ENCODE assay signal across 8 cellular contexts in the genomic region with DNA sequence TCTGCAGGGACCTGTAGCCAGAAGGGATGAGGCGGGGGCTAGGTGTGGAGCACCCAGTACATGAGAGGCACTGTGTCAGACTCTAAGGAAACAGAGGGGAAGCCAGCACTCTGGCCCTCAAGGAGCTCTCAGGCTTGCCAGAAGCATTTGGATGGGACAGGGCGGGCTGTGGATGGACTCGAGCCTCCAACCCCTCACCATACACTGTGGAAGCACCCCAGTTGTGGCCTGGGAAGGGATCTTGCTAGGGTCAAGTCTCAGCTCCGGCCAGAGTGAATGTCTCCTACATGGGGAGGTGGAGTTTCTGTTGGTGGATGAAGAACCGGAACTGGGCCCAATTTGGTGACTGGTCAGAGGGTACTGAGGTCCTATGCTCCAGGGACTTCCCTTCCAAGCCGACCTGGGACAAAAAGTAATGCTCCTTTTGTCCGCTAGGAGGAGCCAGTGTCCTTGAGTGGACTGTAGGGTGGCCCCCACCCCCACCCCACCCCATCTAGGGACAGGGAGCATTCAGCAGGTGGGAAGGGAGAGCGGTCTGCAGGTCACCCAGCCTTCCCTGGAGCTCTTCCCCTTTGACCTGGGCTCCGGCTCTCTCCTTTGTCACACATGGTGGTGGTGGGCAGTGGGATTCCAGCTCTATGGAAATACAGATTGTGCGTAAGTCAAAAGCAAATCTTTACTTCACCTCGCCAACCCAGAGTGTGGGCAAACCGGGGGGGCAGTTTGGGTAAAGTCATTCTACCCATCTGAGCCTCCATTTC. TPM values are rescaled to one million over a fixed set of nuclear protein-coding genes. Genes with fewer than 3 reads are reported as not detected.
DNase-seq lines count a peak whose midpoint lies in the region; ATAC-seq and TF ChIP-seq lines count a peak whose summit lies in the region.

No MANE protein-coding gene starts in this region.

- H3K4me3 Mint-ChIP-seq in CD4-positive, alpha-beta memory T cell: no peak overlapping the region

- ATAC-seq in HG03097 (IDR thresholded peaks at IDR 0.05; ENCODE audit: low FRiP score, unreplicated experiment) (no peak), HG02970 (IDR thresholded peaks at IDR 0.05; ENCODE audit: low FRiP score, unreplicated experiment) (no peak)

- H3K4me3 ChIP-seq in CD4-positive, alpha-beta memory T cell (ENCODE audit: low read length in 2 of 2): no peak overlapping the region
- H3K4me3 ChIP-seq in astrocyte of the cerebellum (ENCODE audit: low read depth, low read length): no peak overlapping the region

- no peaks in the 10 kb centered on the region for H3K36me3 Mint-ChIP-seq in CD4-positive, alpha-beta memory T cell

- in situ Hi-C loops in SK-MEL-5 (cut with HindIII; ENCODE audit: low pct_unique_long_range_greater_than_20kb, low sequenced_read_pairs): no loop called here
- in situ Hi-C loops in astrocyte of the cerebellum (cut with HindIII; ENCODE audit: low sequenced_read_pairs): loop anchor here (5.0 kb wide), 2 partner anchors 42 to 67 kb away; no protein-coding TSS in a partner anchor

- no peaks in the 10 kb centered on the region for H3K4me1 Mint-ChIP-seq in CD4-positive, alpha-beta memory T cell

- H3K9me3 Mint-ChIP-seq in CD4-positive, alpha-beta memory T cell: no peaks in the 10 kb centered on the region

- intact Hi-C loops in CD4-positive, alpha-beta memory T cell (cut with micrococcal nuclease): loop anchor here (1.0 kb wide), 1 partner anchor 121 kb away; no protein-coding TSS in a partner anchor

- no peaks in the 10 kb centered on the region for H3K9me3 ChIP-seq in CD4-positive, alpha-beta memory T cell (ENCODE audit: control insufficient read depth in 1 of 2, low read length in 2 of 2)

- peak; percentile 69 for TF ChIP-seq CTCF in astrocyte of the cerebellum (IDR thresholded peaks at IDR 0.05; ENCODE audit: low read depth, low read length, missing control alignments)

- peaks cover 9% of the 10 kb centered on the region for H3K27me3 ChIP-seq in CD4-positive, alpha-beta memory T cell (ENCODE audit: insufficient read depth, low read length)

- H3K27ac ChIP-seq in CD4-positive, alpha-beta memory T cell (ENCODE audit: low read depth, low read length): no peak overlapping the region

- no peaks in the 10 kb centered on the region for H3K36me3 ChIP-seq in CD4-positive, alpha-beta memory T cell (ENCODE audit: insufficient read depth, low read length)

- CTCF ChIA-PET in CD4-positive, alpha-beta memory T cell (lab: Charles Lee; ENCODE audit: partially characterized antibody): interaction anchor here (0.6 to 6.6 kb wide), 11 partner anchors 8 to 253 kb away, joined by 3 to 83 read pairs (median 3); a partner anchor contains a TSS

- POLR2A ChIA-PET in CD4-positive, alpha-beta memory T cell (lab: Charles Lee; ENCODE audit: partially characterized antibody): interaction anchor here (0.7 kb wide), 1 partner anchor 115 kb away, joined by 3 read pairs; no protein-coding TSS in a partner anchor

- peak in 4 of 5 donors; percentile 7 to 35 (median 24) for DNase-seq in CD4-positive, alpha-beta memory T cell
- DNase-seq in HCEC 1CT (peak; percentile 38), SK-MEL-5 (ENCODE audit: low read depth, low spot score) (peak; percentile 79), astrocyte of the cerebellum (ENCODE audit: low read depth) (no peak), iPS DF 4.7 (ENCODE audit: extremely low read depth, low spot score) (peak; percentile 58)
- DNase-seq in stimulated activated CD4-positive, alpha-beta T cell treated with anti-CD3 and anti-CD28 coated beads, Interleukin-4, amount 100 ng/mL, for 48 hours (ENCODE audit: low read depth in 2 of 2): peak; percentile 38 to 46

- H3K27me3 Mint-ChIP-seq in CD4-positive, alpha-beta memory T cell: peaks cover 17 to 33% of the 10 kb centered on the region in 2 donors

- H3K4me1 ChIP-seq in CD4-positive, alpha-beta memory T cell (ENCODE audit: insufficient read depth, low read length): no peaks in the 10 kb centered on the region

- H3K27ac Mint-ChIP-seq in CD4-positive, alpha-beta memory T cell: no peak overlapping the region

RNA-seq across cellular contexts. Expression of a gene that starts 20.3 kb away (rescaled TPM):
- total RNA-seq in CD4-positive, alpha-beta memory T cell: 10 to 100 TPM; 62.0 to 64.2 TPM
- polyA plus RNA-seq in CD4-positive, alpha-beta memory T cell: 100 to 1,000 TPM; 153 to 202 TPM
- 373 and 401 TPM in 2 replicates for total RNA-seq in SK-MEL-5 (2014; rRNA removed; shearing (Covaris generic))
- 302 and 312 TPM in 2 replicates for polyA plus RNA-seq in SK-MEL-5 (2015; cell fraction: cytosol; rRNA removed)
- 100 and 102 TPM in 2 replicates for polyA plus RNA-seq in SK-MEL-5 (2015; cell fraction: nucleus; rRNA removed)
